ENCODE assay signal across 12 cellular contexts in genomic region chr16:1551166-1551565, GRCh38. TPM values are rescaled to one million over a fixed set of nuclear protein-coding genes. Genes with fewer than 3 reads are reported as not detected.
"Had no signal": no experiment of that assay in that cellular context is flagged by ENCODE, and none has a peak within 500 bp of the region (broad histone marks: within the 10 kb centered on the region; RNA-seq: fewer than 3 reads in every experiment).

No MANE protein-coding gene starts in this region.

- H3K4me3 ChIP-seq: breast epithelium, SJCRH30 had no signal

- H3K4me1 ChIP-seq: breast epithelium, SJCRH30 had no signal

- H3K9me3 ChIP-seq: breast epithelium, SJCRH30 had no signal

- DNase-seq: activated CD4-positive, alpha-beta T cell treated with anti-CD3 and anti-CD28 coated beads, Interleukin-2, amount 50 U/mL, for 1 hour; activated T-cell treated with anti-CD3 and anti-CD28 coated beads for 4 hours; dermis blood vessel endothelial cell; endodermal cell; hypothalamus; kidney; occipital lobe; SJCRH30; stimulated activated CD4-positive, alpha-beta T cell treated with anti-CD3 and anti-CD28 coated beads, Interleukin-1b, Interleukin-23, amount 100 ng/mL, for 48 hours; trophoblast cell had no signal

- H3K36me3 ChIP-seq: breast epithelium, SJCRH30 had no signal

- H3K27ac ChIP-seq: SJCRH30 had no signal

- H3K27me3 ChIP-seq: breast epithelium, SJCRH30 had no signal

RNA-seq across cellular contexts. Expression of gene TMEM204, which starts 17.7 kb away (rescaled TPM):
- total RNA-seq: endodermal cell, epithelial cell of proximal tubule had no signal
